ENCODE assay signal across 1 cellular context in genomic region chr7:44434201-44434600, GRCh38.
TF ChIP-seq lines count a peak whose summit lies in the region.

No MANE protein-coding gene starts in this region.

TF ChIP-seq in IMR-90, 13 proteins besides CTCF, POLR2A, EP300 and RAD21 (continued from another document):
- no peak for TF ChIP-seq NFE2L2 (IDR thresholded peaks at IDR 0.05; ENCODE audit: low read depth, low read length)
- no peak for TF ChIP-seq CEBPB (IDR thresholded peaks at IDR 0.05; ENCODE audit: low read depth, low read length)
- no peak for TF ChIP-seq RCOR1 (IDR thresholded peaks at IDR 0.05; ENCODE audit: insufficient replicate concordance, low read length)
- TF ChIP-seq MAZ (IDR thresholded peaks at IDR 0.05; ENCODE audit: borderline replicate concordance, low read depth, low read length), result no peak
- TF ChIP-seq ELK1 (IDR thresholded peaks at IDR 0.05; ENCODE audit: borderline replicate concordance, low read depth, low read length), result no peak
- no peak for TF ChIP-seq USF2 (IDR thresholded peaks at IDR 0.05; ENCODE audit: low read depth, low read length)
- no peak for TF ChIP-seq FOS (IDR thresholded peaks at IDR 0.05; ENCODE audit: low read depth, low read length)
- no peak for TF ChIP-seq MAFK (IDR thresholded peaks at IDR 0.05; ENCODE audit: low read depth, low read length)
- TF ChIP-seq BHLHE40 (IDR thresholded peaks at IDR 0.05; ENCODE audit: low read depth, low read length), result no peak
- no peak for TF ChIP-seq CHD1 (IDR thresholded peaks at IDR 0.05; ENCODE audit: low read depth, low read length)
- TF ChIP-seq SMC3 (IDR thresholded peaks at IDR 0.05; ENCODE audit: low read depth, low read length), result no peak
- TF ChIP-seq MXI1 (IDR thresholded peaks at IDR 0.05; ENCODE audit: borderline replicate concordance, low read depth, low read length), result no peak
